In genomic region chrX:11351375-11352295, GRCh38 we compare ENCODE assay signal across 9 cellular contexts.
DNase-seq lines count a peak whose midpoint lies in the region; ATAC-seq and TF ChIP-seq lines count a peak whose summit lies in the region.
"Had no signal": no experiment of that assay in that cellular context is flagged by ENCODE, and none has a peak within 500 bp of the region (broad histone marks: within the 10 kb centered on the region; RNA-seq: fewer than 3 reads in every experiment).

No MANE protein-coding gene starts in this region.

- in situ Hi-C loops in astrocyte of the cerebellum (cut with HindIII; ENCODE audit: low sequenced_read_pairs): no loop called here

- H3K4me3 ChIP-seq in astrocyte of the cerebellum (ENCODE audit: low read depth, low read length): no peak overlapping the region

- DNase-seq in AG09319 (ENCODE audit: extremely low read depth, low read depth) (peak; percentile 64), astrocyte of the cerebellum (ENCODE audit: low read depth) (peak; percentile 78), memory B cell (ENCODE audit: low spot score in 2 of 2) (no peak), NCI-H345 treated with DMSO at 0.1 percent for 48 hours (lab: John Stamatoyannopoulos, UW; ENCODE audit: unreplicated experiment) (no peak), GM20000 (ENCODE audit: low spot score) (no peak)
- DNase-seq: COR-L47 had no signal

- H3K27ac Mint-ChIP-seq in memory B cell: peak overlapping the region; percentile 95

- H3K4me3 Mint-ChIP-seq in memory B cell: no peak overlapping the region

- TF ChIP-seq CTCF in AG09319 (IDR thresholded peaks at IDR 0.05; ENCODE audit: low read depth, low read length) (no peak), astrocyte of the cerebellum (IDR thresholded peaks at IDR 0.05; ENCODE audit: low read depth, low read length, missing control alignments) (no peak), GM20000 (IDR thresholded peaks at IDR 0.05; ENCODE audit: extremely low read depth, missing control alignments) (no peak)

- peaks cover 16% of the 10 kb centered on the region for H3K4me1 Mint-ChIP-seq in memory B cell

- H3K27me3 Mint-ChIP-seq in memory B cell: no peaks in the 10 kb centered on the region

- H3K36me3 Mint-ChIP-seq in memory B cell: peaks cover 2% of the 10 kb centered on the region

- H3K9me3 Mint-ChIP-seq in memory B cell: peaks cover 1% of the 10 kb centered on the region

- ATAC-seq in HG02678 (IDR thresholded peaks at IDR 0.05; ENCODE audit: unreplicated experiment): peak; percentile 36
- peak; percentile 39 for ATAC-seq in memory B cell (ENCODE audit: low read depth)
- no peak for ATAC-seq in HG03025 (IDR thresholded peaks at IDR 0.05; ENCODE audit: low FRiP score, unreplicated experiment)
- no peak for ATAC-seq in HG03457 (IDR thresholded peaks at IDR 0.05; ENCODE audit: unreplicated experiment)

Comparison
In these comparisons a context has a peak if more than half of its experiments do, and no peak if none do; other contexts are left out.
1. DNase-seq: peak in AG09319 (single experiment) and astrocyte of the cerebellum (single experiment); none in memory B cell (0 of 2), NCI-H345 treated with DMSO at 0.1 percent for 48 hours (single experiment) and GM20000 (single experiment).
2. ATAC-seq: peak in HG02678 (single experiment) and memory B cell (single experiment); none in HG03025 (single experiment) and HG03457 (single experiment).